30 cellular contexts compared by ENCODE assay signal in the genomic region with DNA sequence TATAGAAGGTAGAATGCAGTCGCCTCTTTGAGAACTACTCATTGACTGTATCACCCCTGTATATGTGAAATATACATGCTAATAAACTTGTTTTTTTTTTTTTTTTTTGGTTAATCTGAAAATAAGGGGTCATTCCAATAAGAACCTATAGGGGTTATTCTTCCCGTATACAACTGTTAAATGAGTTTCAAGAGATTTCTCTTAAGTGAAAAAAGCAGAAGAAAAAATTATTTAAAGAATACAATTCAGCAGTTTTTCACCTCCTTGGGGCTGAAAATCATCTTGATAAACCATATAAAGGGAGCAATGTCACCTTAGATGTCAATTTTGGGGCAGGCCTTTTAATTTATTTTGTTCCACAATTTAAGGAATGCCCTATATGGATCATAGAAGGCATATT.
"Had no signal": no experiment of that assay in that cellular context is flagged by ENCODE, and none has a peak within 500 bp of the region (broad histone marks: within the 10 kb centered on the region; RNA-seq: fewer than 3 reads in every experiment).

No MANE protein-coding gene starts in this region.

- H3K27ac Mint-ChIP-seq: activated CD4-positive, alpha-beta T cell treated with anti-CD3 and anti-CD28 coated beads for 36 hours; activated CD8-positive, alpha-beta memory T cell treated with anti-CD3 and anti-CD28 coated beads, Interleukin-2, amount 10 ng/mL, durations not matched to agents 7 days and 5 days; activated CD8-positive, alpha-beta T cell treated with anti-CD3 and anti-CD28 coated beads, Interleukin-2, amount 10 ng/mL, durations not matched to agents 7 days and 5 days; activated naive CD8-positive, alpha-beta T cell; activated T-cell treated with anti-CD3 and anti-CD28 coated beads, Interleukin-2, amount 50 U/mL, for 72 hours; effector memory CD8-positive, alpha-beta T cell; nephron; stimulated activated memory B cell treated with anti-CD40 and anti-IgM and Interleukin-4, amounts not matched to agents 10 μg/mL and 1 μg/mL and 100 μg/mL, for 72 hours; stimulated activated naive CD8-positive, alpha-beta T cell treated with anti-CD3 and anti-CD28 coated beads, Interleukin-15, amount 100 ng/mL, for 72 hours had no signal

- DNase-seq: activated CD4-positive, alpha-beta T cell treated with anti-CD3 and anti-CD28 coated beads for 36 hours; activated CD4-positive, CD25-positive, alpha-beta regulatory T cell; activated CD8-positive, alpha-beta memory T cell treated with anti-CD3 and anti-CD28 coated beads, Interleukin-2, amount 10 ng/mL, durations not matched to agents 7 days and 5 days; activated CD8-positive, alpha-beta T cell treated with anti-CD3 and anti-CD28 coated beads, Interleukin-2, amount 10 ng/mL, durations not matched to agents 7 days and 5 days; activated naive CD4-positive, alpha-beta T cell treated with Interleukin-2 at 50 U/mL for 16 hours; activated T-cell treated with anti-CD3 and anti-CD28 coated beads, Interleukin-2, amount 50 U/mL, for 72 hours; anterior cingulate cortex; cerebellar nuclear complex; cortex of kidney; effector memory CD8-positive, alpha-beta T cell; foreskin fibroblast; heart left ventricle; kidney glomerular epithelial cell; lower lobe of right lung; mesenchymal stem cell; ovary; right lobe of liver; stimulated activated CD4-positive, alpha-beta T cell treated with anti-CD3 and anti-CD28 coated beads, Interleukin-4, amount 100 ng/mL, for 4 hours; stimulated activated CD8-positive, alpha-beta memory T cell treated with anti-CD3 and anti-CD28 coated beads, Interleukin-4, amount 100 ng/mL, for 48 hours; stimulated activated naive CD8-positive, alpha-beta T cell treated with anti-CD3 and anti-CD28 coated beads, Interleukin-15, amount 100 ng/mL, for 72 hours; T-helper 2 cell; thyroid gland; upper lobe of right lung had no signal

- H3K36me3 Mint-ChIP-seq: activated CD8-positive, alpha-beta memory T cell treated with anti-CD3 and anti-CD28 coated beads, Interleukin-2, amount 10 ng/mL, durations not matched to agents 7 days and 5 days; activated naive CD8-positive, alpha-beta T cell; stimulated activated memory B cell treated with anti-CD40 and anti-IgM and Interleukin-4, amounts not matched to agents 10 μg/mL and 1 μg/mL and 100 μg/mL, for 72 hours had no signal

- H3K4me3 Mint-ChIP-seq: activated CD4-positive, alpha-beta T cell treated with anti-CD3 and anti-CD28 coated beads for 36 hours; activated CD8-positive, alpha-beta memory T cell treated with anti-CD3 and anti-CD28 coated beads, Interleukin-2, amount 10 ng/mL, durations not matched to agents 7 days and 5 days; activated CD8-positive, alpha-beta T cell treated with anti-CD3 and anti-CD28 coated beads, Interleukin-2, amount 10 ng/mL, durations not matched to agents 7 days and 5 days; activated naive CD8-positive, alpha-beta T cell; activated T-cell treated with anti-CD3 and anti-CD28 coated beads, Interleukin-2, amount 50 U/mL, for 72 hours; effector memory CD8-positive, alpha-beta T cell; nephron; stimulated activated memory B cell treated with anti-CD40 and anti-IgM and Interleukin-4, amounts not matched to agents 10 μg/mL and 1 μg/mL and 100 μg/mL, for 72 hours; stimulated activated naive CD8-positive, alpha-beta T cell treated with anti-CD3 and anti-CD28 coated beads, Interleukin-15, amount 100 ng/mL, for 72 hours had no signal

- H3K9me3 Mint-ChIP-seq: activated T-cell treated with anti-CD3 and anti-CD28 coated beads, Interleukin-2, amount 50 U/mL, for 72 hours; effector memory CD8-positive, alpha-beta T cell; nephron; stimulated activated memory B cell treated with anti-CD40 and anti-IgM and Interleukin-4, amounts not matched to agents 10 μg/mL and 1 μg/mL and 100 μg/mL, for 72 hours; stimulated activated naive CD8-positive, alpha-beta T cell treated with anti-CD3 and anti-CD28 coated beads, Interleukin-15, amount 100 ng/mL, for 72 hours had no signal

- H3K4me3 ChIP-seq: heart left ventricle, lower lobe of right lung, ovary, right lobe of liver, thyroid gland, upper lobe of right lung had no signal

- H3K4me1 Mint-ChIP-seq: activated CD4-positive, alpha-beta T cell treated with anti-CD3 and anti-CD28 coated beads for 36 hours; activated CD8-positive, alpha-beta memory T cell treated with anti-CD3 and anti-CD28 coated beads, Interleukin-2, amount 10 ng/mL, durations not matched to agents 7 days and 5 days; nephron; stimulated activated memory B cell treated with anti-CD40 and anti-IgM and Interleukin-4, amounts not matched to agents 10 μg/mL and 1 μg/mL and 100 μg/mL, for 72 hours; stimulated activated naive CD8-positive, alpha-beta T cell treated with anti-CD3 and anti-CD28 coated beads, Interleukin-15, amount 100 ng/mL, for 72 hours had no signal

- FAIRE-seq: bronchial epithelial cell had no signal

- H3K27me3 ChIP-seq: heart left ventricle, ovary, right lobe of liver, thyroid gland, upper lobe of right lung had no signal

- H3K9me3 ChIP-seq: heart left ventricle, lower lobe of right lung, ovary, right lobe of liver, thyroid gland, upper lobe of right lung had no signal

- ATAC-seq: activated CD4-positive, alpha-beta T cell treated with anti-CD3 and anti-CD28 coated beads for 36 hours; activated CD8-positive, alpha-beta memory T cell treated with anti-CD3 and anti-CD28 coated beads, Interleukin-2, amount 10 ng/mL, durations not matched to agents 7 days and 5 days; activated CD8-positive, alpha-beta T cell treated with anti-CD3 and anti-CD28 coated beads, Interleukin-2, amount 10 ng/mL, durations not matched to agents 7 days and 5 days; activated T-cell treated with anti-CD3 and anti-CD28 coated beads, Interleukin-2, amount 50 U/mL, for 72 hours; effector memory CD8-positive, alpha-beta T cell; esophagus mucosa; heart left ventricle; left lobe of liver; right lobe of liver; stimulated activated memory B cell treated with anti-CD40 and anti-IgM and Interleukin-4, amounts not matched to agents 10 μg/mL and 1 μg/mL and 100 μg/mL, for 72 hours; stimulated activated naive CD8-positive, alpha-beta T cell treated with anti-CD3 and anti-CD28 coated beads, Interleukin-15, amount 100 ng/mL, for 72 hours; upper lobe of right lung had no signal

- H3K4me1 ChIP-seq: lower lobe of right lung, right lobe of liver, thyroid gland, upper lobe of right lung had no signal

- H3K27ac ChIP-seq: heart left ventricle, lower lobe of right lung, ovary, right lobe of liver, thyroid gland, upper lobe of right lung had no signal

- H3K27me3 Mint-ChIP-seq: activated CD4-positive, alpha-beta T cell treated with anti-CD3 and anti-CD28 coated beads for 36 hours; activated naive CD8-positive, alpha-beta T cell; progenitor cell of endocrine pancreas; stimulated activated memory B cell treated with anti-CD40 and anti-IgM and Interleukin-4, amounts not matched to agents 10 μg/mL and 1 μg/mL and 100 μg/mL, for 72 hours; stimulated activated naive CD8-positive, alpha-beta T cell treated with anti-CD3 and anti-CD28 coated beads, Interleukin-15, amount 100 ng/mL, for 72 hours had no signal

- H3K36me3 ChIP-seq: ovary had no signal
